12 cellular contexts compared by ENCODE assay signal in the genomic region with DNA sequence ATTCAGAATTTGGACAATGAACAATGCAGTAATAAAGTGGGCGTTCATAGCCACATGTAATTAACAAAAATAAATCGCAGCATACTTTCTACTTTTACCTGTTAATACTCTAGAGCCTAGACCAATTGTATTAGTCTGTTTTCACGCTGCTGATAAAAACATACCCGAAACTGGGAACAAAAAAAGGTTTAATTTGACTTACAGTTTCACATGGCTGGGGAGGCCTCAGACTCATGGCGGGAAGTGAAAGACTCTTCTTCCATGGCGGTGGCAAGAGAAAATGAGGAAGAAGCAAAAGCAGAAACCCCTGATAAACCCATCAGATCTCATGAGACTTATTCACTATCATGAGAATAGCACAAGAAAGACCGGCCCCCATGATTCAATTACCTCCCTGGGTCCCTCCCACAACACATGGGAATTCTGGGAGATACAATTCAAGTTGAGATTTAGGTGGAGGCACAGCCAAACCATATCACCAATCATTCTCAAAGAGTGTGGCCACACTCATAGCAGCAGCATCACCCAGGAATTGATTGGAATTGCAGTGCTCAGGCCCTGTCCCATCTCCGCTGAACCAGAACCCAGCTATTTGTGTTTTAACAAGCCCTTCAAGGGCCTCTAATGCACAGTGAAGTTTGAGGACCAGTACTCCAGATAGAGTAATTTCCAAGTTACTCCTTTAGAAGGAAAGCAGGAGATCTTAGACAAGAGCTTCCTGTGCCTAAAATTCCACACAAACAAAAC.
DNase-seq lines count a peak whose midpoint lies in the region; ATAC-seq, FAIRE-seq and TF ChIP-seq lines count a peak whose summit lies in the region.
"Had no signal": no experiment of that assay in that cellular context is flagged by ENCODE, and none has a peak within 500 bp of the region (broad histone marks: within the 10 kb centered on the region; RNA-seq: fewer than 3 reads in every experiment).

No MANE protein-coding gene starts in this region.

- POLR2A ChIA-PET in activated CD8-positive, alpha-beta T cell treated with anti-CD3 and anti-CD28 coated beads for 36 hours (lab: Charles Lee) = no interaction called here

- intact Hi-C loops in activated CD8-positive, alpha-beta T cell treated with anti-CD3 and anti-CD28 coated beads for 36 hours (cut with micrococcal nuclease) = no loop called here

- H3K4me1 ChIP-seq in upper lobe of left lung = no peaks in the 10 kb centered on the region
- H3K4me1 ChIP-seq: uterus had no signal

- peaks cover 17 to 20% of the 10 kb centered on the region in 2 donors for H3K9me3 Mint-ChIP-seq in stimulated activated naive B cell treated with anti-CD40 and anti-IgM and Interleukin-4, amounts not matched to agents 10 μg/mL and 1 μg/mL and 100 μg/mL, for 72 hours
- H3K9me3 Mint-ChIP-seq in activated CD8-positive, alpha-beta T cell treated with anti-CD3 and anti-CD28 coated beads for 36 hours = peaks cover 3% of the 10 kb centered on the region
- H3K9me3 Mint-ChIP-seq: activated CD4-positive, alpha-beta T cell treated with anti-CD3 and anti-CD28 coated beads, Interleukin-2, amount 10 ng/mL, durations not matched to agents 7 days and 5 days had no signal

- peaks cover 61 to 81% of the 10 kb centered on the region in 2 donors for H3K36me3 Mint-ChIP-seq in stimulated activated naive B cell treated with anti-CD40 and anti-IgM and Interleukin-4, amounts not matched to agents 10 μg/mL and 1 μg/mL and 100 μg/mL, for 72 hours
- no peaks in the 10 kb centered on the region for H3K36me3 Mint-ChIP-seq in activated CD8-positive, alpha-beta T cell treated with anti-CD3 and anti-CD28 coated beads for 36 hours (ENCODE audit: low read depth)

- H3K27me3 ChIP-seq in upper lobe of left lung = no peaks in the 10 kb centered on the region
- H3K27me3 ChIP-seq: uterus had no signal

- H3K27ac Mint-ChIP-seq in stimulated activated naive B cell treated with anti-CD40 and anti-IgM and Interleukin-4, amounts not matched to agents 10 μg/mL and 1 μg/mL and 100 μg/mL, for 72 hours = peak overlapping the region; percentile 95
- H3K27ac Mint-ChIP-seq in activated CD8-positive, alpha-beta T cell treated with anti-CD3 and anti-CD28 coated beads for 36 hours = no peak overlapping the region
- H3K27ac Mint-ChIP-seq: activated CD4-positive, alpha-beta T cell treated with anti-CD3 and anti-CD28 coated beads, Interleukin-2, amount 10 ng/mL, durations not matched to agents 7 days and 5 days had no signal

- peak; percentile 93 for FAIRE-seq in GM19239 (lab: Jason Lieb, UNC)

- no peaks in the 10 kb centered on the region for H3K36me3 ChIP-seq in upper lobe of left lung
- H3K36me3 ChIP-seq: uterus had no signal

- TF ChIP-seq CTCF in foreskin fibroblast (IDR thresholded peaks at IDR 0.05; ENCODE audit: low read depth, low read length) (no peak), upper lobe of left lung (IDR thresholded peaks at IDR 0.05) (no peak)
- no peak for TF ChIP-seq CTCF in activated CD8-positive, alpha-beta T cell treated with anti-CD3 and anti-CD28 coated beads for 36 hours (IDR thresholded peaks at IDR 0.05)

- H3K4me1 Mint-ChIP-seq in stimulated activated naive B cell treated with anti-CD40 and anti-IgM and Interleukin-4, amounts not matched to agents 10 μg/mL and 1 μg/mL and 100 μg/mL, for 72 hours = peaks cover 57 to 93% of the 10 kb centered on the region in 2 donors
- H3K4me1 Mint-ChIP-seq in activated CD8-positive, alpha-beta T cell treated with anti-CD3 and anti-CD28 coated beads for 36 hours (ENCODE audit: low read depth) = no peaks in the 10 kb centered on the region
- H3K4me1 Mint-ChIP-seq: activated CD4-positive, alpha-beta T cell treated with anti-CD3 and anti-CD28 coated beads, Interleukin-2, amount 10 ng/mL, durations not matched to agents 7 days and 5 days had no signal

- no peak for TF ChIP-seq EP300 in upper lobe of left lung (IDR thresholded peaks at IDR 0.05)

- H3K4me3 Mint-ChIP-seq in stimulated activated naive B cell treated with anti-CD40 and anti-IgM and Interleukin-4, amounts not matched to agents 10 μg/mL and 1 μg/mL and 100 μg/mL, for 72 hours = peak overlapping the region; percentile 74 to 82
- H3K4me3 Mint-ChIP-seq in activated CD8-positive, alpha-beta T cell treated with anti-CD3 and anti-CD28 coated beads for 36 hours = no peak overlapping the region
- H3K4me3 Mint-ChIP-seq: activated CD4-positive, alpha-beta T cell treated with anti-CD3 and anti-CD28 coated beads, Interleukin-2, amount 10 ng/mL, durations not matched to agents 7 days and 5 days had no signal

- no peak overlapping the region for H3K4me3 ChIP-seq in foreskin fibroblast (ENCODE audit: low read depth in 1 of 2, low read length in 2 of 2)
- H3K4me3 ChIP-seq in upper lobe of left lung = no peak overlapping the region
- H3K4me3 ChIP-seq: uterus had no signal

- CTCF ChIA-PET in activated CD8-positive, alpha-beta T cell treated with anti-CD3 and anti-CD28 coated beads for 36 hours (lab: Charles Lee) = no interaction called here

- DNase-seq in GM19239 (ENCODE audit: insufficient read length, low spot score) = no peak
- DNase-seq in stimulated activated naive B cell treated with anti-CD40 and anti-IgM and Interleukin-4, amounts not matched to agents 10 μg/mL and 1 μg/mL and 100 μg/mL, for 72 hours = peak; percentile 64
- no peak for DNase-seq in foreskin fibroblast
- no peak for DNase-seq in activated CD8-positive, alpha-beta T cell treated with anti-CD3 and anti-CD28 coated beads for 36 hours
- DNase-seq in upper lobe of left lung = no peak
- DNase-seq: activated CD4-positive, alpha-beta T cell treated with anti-CD3 and anti-CD28 coated beads, Interleukin-2, amount 10 ng/mL, durations not matched to agents 7 days and 5 days; activated naive CD4-positive, alpha-beta T cell treated with anti-CD3 and anti-CD28 coated beads, Interleukin-2, amount 50 U/mL, for 16 hours; NCI-H524; uterus had no signal

- no peaks in the 10 kb centered on the region for H3K27me3 Mint-ChIP-seq in stimulated activated naive B cell treated with anti-CD40 and anti-IgM and Interleukin-4, amounts not matched to agents 10 μg/mL and 1 μg/mL and 100 μg/mL, for 72 hours
- no peaks in the 10 kb centered on the region for H3K27me3 Mint-ChIP-seq in activated CD8-positive, alpha-beta T cell treated with anti-CD3 and anti-CD28 coated beads for 36 hours
- H3K27me3 Mint-ChIP-seq: activated CD4-positive, alpha-beta T cell treated with anti-CD3 and anti-CD28 coated beads, Interleukin-2, amount 10 ng/mL, durations not matched to agents 7 days and 5 days had no signal

- peak; percentile 72 for ATAC-seq in HG02610 (IDR thresholded peaks at IDR 0.05; ENCODE audit: unreplicated experiment)
- peak; percentile 51 for ATAC-seq in HG03439 (IDR thresholded peaks at IDR 0.05; ENCODE audit: unreplicated experiment)
- peak; percentile 73 to 78 for ATAC-seq in stimulated activated naive B cell treated with anti-CD40 and anti-IgM and Interleukin-4, amounts not matched to agents 10 μg/mL and 1 μg/mL and 100 μg/mL, for 72 hours (replicated peaks)
- ATAC-seq in activated CD8-positive, alpha-beta T cell treated with anti-CD3 and anti-CD28 coated beads for 36 hours = no peak
- no peak for ATAC-seq in upper lobe of left lung (ENCODE audit: low FRiP score in 2 of 2)
- ATAC-seq: sciatic nerve had no signal

- H3K9me3 ChIP-seq in upper lobe of left lung = no peaks in the 10 kb centered on the region
- H3K9me3 ChIP-seq: uterus had no signal

- no peak for TF ChIP-seq POLR2A in upper lobe of left lung (IDR thresholded peaks at IDR 0.05)

- WGBS in upper lobe of left lung, 2 donors = 89% methylated on average over 8 of the region's 8 CpGs

- H3K27ac ChIP-seq in upper lobe of left lung = no peak overlapping the region
- H3K27ac ChIP-seq: uterus had no signal

Comparison
In these comparisons a context has a peak if more than half of its experiments do, and no peak if none do; other contexts are left out.
1. ATAC-seq: peak in HG02610 (single experiment), HG03439 (single experiment) and stimulated activated naive B cell treated with anti-CD40 and anti-IgM and Interleukin-4, amounts not matched to agents 10 μg/mL and 1 μg/mL and 100 μg/mL, for 72 hours (2 of 2); none in activated CD8-positive, alpha-beta T cell treated with anti-CD3 and anti-CD28 coated beads for 36 hours (single experiment) and upper lobe of left lung (0 of 2).